In genomic region chr12:69677-70076, GRCh38 we compare ENCODE assay signal across 1 cellular context. TPM values are rescaled to one million over a fixed set of nuclear protein-coding genes. Genes with fewer than 3 reads are reported as not detected.
"Had no signal": no experiment of that assay in that cellular context is flagged by ENCODE, and none has a peak within 500 bp of the region (broad histone marks: within the 10 kb centered on the region; RNA-seq: fewer than 3 reads in every experiment).

No MANE protein-coding gene starts in this region.

RNA-seq across cellular contexts. Expression of gene IQSEC3, which starts 3.1 kb away (rescaled TPM):
- total RNA-seq: pulmonary artery endothelial cell had no signal
